In genomic region chr19:55382522-55383054, GRCh38 we compare ENCODE assay signal across 9 cellular contexts. TPM values are rescaled to one million over a fixed set of nuclear protein-coding genes. Genes with fewer than 3 reads are reported as not detected.
DNase-seq lines count a peak whose midpoint lies in the region; ATAC-seq and TF ChIP-seq lines count a peak whose summit lies in the region.
"Had no signal": no experiment of that assay in that cellular context is flagged by ENCODE, and none has a peak within 500 bp of the region (broad histone marks: within the 10 kb centered on the region; RNA-seq: fewer than 3 reads in every experiment).

No MANE protein-coding gene starts in this region.

- peaks cover 14 to 19% of the 10 kb centered on the region in 2 donors for H3K36me3 Mint-ChIP-seq in activated T-cell treated with anti-CD3 and anti-CD28 coated beads, Interleukin-2, amount 50 U/mL, for 72 hours (ENCODE audit: insufficient read depth in 2 of 2)
- H3K36me3 Mint-ChIP-seq in chondrocyte (ENCODE audit: low read depth) = peaks cover 13% of the 10 kb centered on the region
- peaks cover 20% of the 10 kb centered on the region for H3K36me3 Mint-ChIP-seq in stimulated activated memory B cell treated with anti-CD40 and anti-IgM and Interleukin-4, amounts not matched to agents 10 μg/mL and 1 μg/mL and 100 μg/mL, for 72 hours

- peak overlapping the region; percentile 78 for H3K4me3 ChIP-seq in PC-3 (ENCODE audit: low read length)

- peaks cover 50% of the 10 kb centered on the region for H3K79me2 ChIP-seq in PC-3 (ENCODE audit: low read length)

- peaks cover 30% of the 10 kb centered on the region for H3K4me1 ChIP-seq in PC-3 (ENCODE audit: insufficient read depth, low read length)
- no peaks in the 10 kb centered on the region for H3K4me1 ChIP-seq in foreskin keratinocyte

- H3F3A ChIP-seq in PC-3 (ENCODE audit: low read length, unreplicated experiment) = no peaks in the 10 kb centered on the region

- no peak overlapping the region for H2AFZ ChIP-seq in PC-3 (ENCODE audit: low read length)

- BruUV-seq in PC-3 (replicated peaks; lab: Mats Ljungman, UMichigan) = no TSS peak

- H3K4me1 Mint-ChIP-seq in activated T-cell treated with anti-CD3 and anti-CD28 coated beads, Interleukin-2, amount 50 U/mL, for 72 hours (ENCODE audit: low read depth) = peaks cover 46% of the 10 kb centered on the region
- peaks cover 27% of the 10 kb centered on the region for H3K4me1 Mint-ChIP-seq in chondrocyte (ENCODE audit: low read depth)
- H3K4me1 Mint-ChIP-seq in stimulated activated memory B cell treated with anti-CD40 and anti-IgM and Interleukin-4, amounts not matched to agents 10 μg/mL and 1 μg/mL and 100 μg/mL, for 72 hours = peaks cover 45% of the 10 kb centered on the region

- H3K27ac Mint-ChIP-seq in activated T-cell treated with anti-CD3 and anti-CD28 coated beads, Interleukin-2, amount 50 U/mL, for 72 hours = no peak overlapping the region
- no peak overlapping the region for H3K27ac Mint-ChIP-seq in chondrocyte (ENCODE audit: unreplicated experiment)
- no peak overlapping the region for H3K27ac Mint-ChIP-seq in stimulated activated memory B cell treated with anti-CD40 and anti-IgM and Interleukin-4, amounts not matched to agents 10 μg/mL and 1 μg/mL and 100 μg/mL, for 72 hours

- no peak for DNase-seq in activated T-cell treated with anti-CD3 and anti-CD28 coated beads, Interleukin-2, amount 50 U/mL, for 72 hours
- no peak for DNase-seq in activated T-cell treated with anti-CD3 and anti-CD28 coated beads, Interleukin-2, amount 50 U/mL, for 48 hours
- no peak for DNase-seq in PC-3
- no peak for DNase-seq in chondrocyte (ENCODE audit: low spot score)
- DNase-seq in cerebellum (ENCODE audit: low spot score) = no peak
- no peak for DNase-seq in foreskin keratinocyte
- DNase-seq: NCI-H187 treated with DMSO at 0.1 percent for 48 hours had no signal

- intact Hi-C loops in PC-3 (cut with micrococcal nuclease) = loop anchor here (10.0 kb wide), 1 partner anchor 168 kb away; no protein-coding TSS in a partner anchor

- no peaks in the 10 kb centered on the region for H3K27me3 Mint-ChIP-seq in activated T-cell treated with anti-CD3 and anti-CD28 coated beads, Interleukin-2, amount 50 U/mL, for 72 hours (ENCODE audit: low read depth)
- no peaks in the 10 kb centered on the region for H3K27me3 Mint-ChIP-seq in chondrocyte (ENCODE audit: low read depth)
- H3K27me3 Mint-ChIP-seq in stimulated activated memory B cell treated with anti-CD40 and anti-IgM and Interleukin-4, amounts not matched to agents 10 μg/mL and 1 μg/mL and 100 μg/mL, for 72 hours = no peaks in the 10 kb centered on the region

- H3K27ac ChIP-seq in PC-3 (ENCODE audit: low read length) = no peak overlapping the region
- H3K27ac ChIP-seq in foreskin keratinocyte = no peak overlapping the region

- H3K27me3 ChIP-seq in PC-3 (ENCODE audit: low read length) = no peaks in the 10 kb centered on the region
- no peaks in the 10 kb centered on the region for H3K27me3 ChIP-seq in foreskin keratinocyte

- H3K4me3 Mint-ChIP-seq in activated T-cell treated with anti-CD3 and anti-CD28 coated beads, Interleukin-2, amount 50 U/mL, for 72 hours = peak overlapping the region; percentile 91 to 92
- peak overlapping the region; percentile 39 for H3K4me3 Mint-ChIP-seq in chondrocyte (ENCODE audit: unreplicated experiment)
- H3K4me3 Mint-ChIP-seq in stimulated activated memory B cell treated with anti-CD40 and anti-IgM and Interleukin-4, amounts not matched to agents 10 μg/mL and 1 μg/mL and 100 μg/mL, for 72 hours = peak overlapping the region; percentile 89

- ATAC-seq in activated T-cell treated with anti-CD3 and anti-CD28 coated beads, Interleukin-2, amount 50 U/mL, for 72 hours (replicated peaks in 1 of 2) = no peak
- ATAC-seq in PC-3 = no peak
- ATAC-seq in stimulated activated memory B cell treated with anti-CD40 and anti-IgM and Interleukin-4, amounts not matched to agents 10 μg/mL and 1 μg/mL and 100 μg/mL, for 72 hours = no peak
- no peak for ATAC-seq in GM21381 (IDR thresholded peaks at IDR 0.05; ENCODE audit: unreplicated experiment)
- no peak for ATAC-seq in foreskin keratinocyte

- H3K4me2 ChIP-seq in PC-3 (ENCODE audit: low read length) = peak overlapping the region; percentile 95

- POLR2A ChIA-PET in PC-3 (lab: Charles Lee; ENCODE audit: unreplicated experiment) = interaction anchor here (0.5 kb wide), 1 partner anchor 105 kb away, joined by 3 read pairs; no protein-coding TSS in a partner anchor

- CTCF ChIA-PET in PC-3 (lab: Charles Lee) = interaction anchor here (2.4 kb wide), 1 partner anchor 43 kb away, joined by 9 read pairs; the partner anchor contains the start of gene KMT5C

- H3K9me3 Mint-ChIP-seq in activated T-cell treated with anti-CD3 and anti-CD28 coated beads, Interleukin-2, amount 50 U/mL, for 72 hours = peaks cover 0 to 2% of the 10 kb centered on the region in 2 donors
- H3K9me3 Mint-ChIP-seq in chondrocyte (ENCODE audit: low read depth) = no peaks in the 10 kb centered on the region
- no peaks in the 10 kb centered on the region for H3K9me3 Mint-ChIP-seq in stimulated activated memory B cell treated with anti-CD40 and anti-IgM and Interleukin-4, amounts not matched to agents 10 μg/mL and 1 μg/mL and 100 μg/mL, for 72 hours

- no peaks in the 10 kb centered on the region for H3K9me3 ChIP-seq in PC-3 (ENCODE audit: low read length)

- TF ChIP-seq CTCF in PC-3 (conservative IDR thresholded peaks at IDR 0.05; ENCODE audit: low read depth, low read length) (no peak), chondrocyte (IDR thresholded peaks at IDR 0.05) (no peak), foreskin keratinocyte (conservative IDR thresholded peaks at IDR 0.05) (no peak)

- peaks cover 16% of the 10 kb centered on the region for H4K20me1 ChIP-seq in PC-3 (ENCODE audit: low read length)

- peaks cover 19% of the 10 kb centered on the region for H3K36me3 ChIP-seq in PC-3 (ENCODE audit: low read depth, low read length)

- peak overlapping the region; percentile 67; the same call in 1 of the 2 replicates for H3K9ac ChIP-seq in PC-3 (ENCODE audit: low read length)

- no peaks in the 10 kb centered on the region for H3K9me2 ChIP-seq in PC-3 (replicated peaks; ENCODE audit: low read length)

RNA-seq across cellular contexts. Expression of gene TMEM238, which starts 1.5 kb away (rescaled TPM):
- total RNA-seq in activated T-cell treated with anti-CD3 and anti-CD28 coated beads, Interleukin-2, amount 50 U/mL, for 72 hours = 10 to 100 TPM in 1 of 2 donors, 1 to 10 TPM in 1; 7.5 to 11.7 TPM
- total RNA-seq in PC-3 (2014; rRNA removed) = 22.1 and 22.8 TPM in 2 replicates
- 0.59 to 1.0 TPM (median 0.85 TPM) in 3 replicates for total RNA-seq in chondrocyte
- total RNA-seq in cerebellum = 0.27 TPM
- 1.4 and 1.5 TPM in 2 replicates for total RNA-seq in foreskin keratinocyte
- polyA plus RNA-seq in foreskin keratinocyte = 1.5 and 1.8 TPM in 2 replicates

RNA-seq across cellular contexts. Expression of gene RPL28, which starts 3.1 kb away (rescaled TPM):
- 1,000 to 10,000 TPM; 3,217 to 3,413 TPM for total RNA-seq in activated T-cell treated with anti-CD3 and anti-CD28 coated beads, Interleukin-2, amount 50 U/mL, for 72 hours
- 550 and 836 TPM in 2 replicates for total RNA-seq in PC-3 (2014; rRNA removed)
- 1,343 to 1,376 TPM (median 1,346 TPM) in 3 replicates for total RNA-seq in chondrocyte
- total RNA-seq in cerebellum = 105 TPM
- total RNA-seq in foreskin keratinocyte = 893 and 988 TPM in 2 replicates
- polyA plus RNA-seq in foreskin keratinocyte = 1,338 and 1,473 TPM in 2 replicates

RNA-seq across cellular contexts. Expression of gene TMEM190, which starts 6.0 kb away (rescaled TPM):
- not detected for total RNA-seq in activated T-cell treated with anti-CD3 and anti-CD28 coated beads, Interleukin-2, amount 50 U/mL, for 72 hours
- total RNA-seq in PC-3 (2014; rRNA removed) = not detected in 2 replicates
- total RNA-seq in chondrocyte = 0.52 to 1.0 TPM in 2 of 3 replicates, not detected in the other
- not detected for total RNA-seq in cerebellum
- total RNA-seq in foreskin keratinocyte = not detected in 2 replicates
- polyA plus RNA-seq in foreskin keratinocyte = not detected in 2 replicates

RNA-seq across cellular contexts. Expression of gene IL11, which starts 12.3 kb away (rescaled TPM):
- total RNA-seq in activated T-cell treated with anti-CD3 and anti-CD28 coated beads, Interleukin-2, amount 50 U/mL, for 72 hours = 1 to 10 TPM; 4.0 to 5.4 TPM
- total RNA-seq in PC-3 (2014; rRNA removed) = 7.5 and 10.7 TPM in 2 replicates
- 2.8 to 3.7 TPM (median 3.1 TPM) in 3 replicates for total RNA-seq in chondrocyte
- total RNA-seq in cerebellum = 0.27 TPM
- total RNA-seq in foreskin keratinocyte = 3.7 and 5.8 TPM in 2 replicates
- polyA plus RNA-seq in foreskin keratinocyte = 4.1 and 5.4 TPM in 2 replicates

RNA-seq across cellular contexts. Expression of gene GARIN5B, which starts 19.5 kb away (rescaled TPM):
- under 1 TPM in 1 of 2 donors, not detected in 1; 0.07 TPM for total RNA-seq in activated T-cell treated with anti-CD3 and anti-CD28 coated beads, Interleukin-2, amount 50 U/mL, for 72 hours
- total RNA-seq in PC-3 (2014; rRNA removed) (not detected in 2 replicates), chondrocyte (not detected in 3 replicates), cerebellum (not detected), foreskin keratinocyte (0.03 TPM in 1 of 2 replicates, not detected in the other)
- polyA plus RNA-seq in foreskin keratinocyte = not detected in 2 replicates

Comparison
In these comparisons a context has a peak if more than half of its experiments do, and no peak if none do; other contexts are left out.
1. H3K4me3 Mint-ChIP-seq: peak in every context shown above with its lines; median percentile 92 in activated T-cell treated with anti-CD3 and anti-CD28 coated beads, Interleukin-2, amount 50 U/mL, for 72 hours; 89 in stimulated activated memory B cell treated with anti-CD40 and anti-IgM and Interleukin-4, amounts not matched to agents 10 μg/mL and 1 μg/mL and 100 μg/mL, for 72 hours; 39 in chondrocyte.